In the genomic region with DNA sequence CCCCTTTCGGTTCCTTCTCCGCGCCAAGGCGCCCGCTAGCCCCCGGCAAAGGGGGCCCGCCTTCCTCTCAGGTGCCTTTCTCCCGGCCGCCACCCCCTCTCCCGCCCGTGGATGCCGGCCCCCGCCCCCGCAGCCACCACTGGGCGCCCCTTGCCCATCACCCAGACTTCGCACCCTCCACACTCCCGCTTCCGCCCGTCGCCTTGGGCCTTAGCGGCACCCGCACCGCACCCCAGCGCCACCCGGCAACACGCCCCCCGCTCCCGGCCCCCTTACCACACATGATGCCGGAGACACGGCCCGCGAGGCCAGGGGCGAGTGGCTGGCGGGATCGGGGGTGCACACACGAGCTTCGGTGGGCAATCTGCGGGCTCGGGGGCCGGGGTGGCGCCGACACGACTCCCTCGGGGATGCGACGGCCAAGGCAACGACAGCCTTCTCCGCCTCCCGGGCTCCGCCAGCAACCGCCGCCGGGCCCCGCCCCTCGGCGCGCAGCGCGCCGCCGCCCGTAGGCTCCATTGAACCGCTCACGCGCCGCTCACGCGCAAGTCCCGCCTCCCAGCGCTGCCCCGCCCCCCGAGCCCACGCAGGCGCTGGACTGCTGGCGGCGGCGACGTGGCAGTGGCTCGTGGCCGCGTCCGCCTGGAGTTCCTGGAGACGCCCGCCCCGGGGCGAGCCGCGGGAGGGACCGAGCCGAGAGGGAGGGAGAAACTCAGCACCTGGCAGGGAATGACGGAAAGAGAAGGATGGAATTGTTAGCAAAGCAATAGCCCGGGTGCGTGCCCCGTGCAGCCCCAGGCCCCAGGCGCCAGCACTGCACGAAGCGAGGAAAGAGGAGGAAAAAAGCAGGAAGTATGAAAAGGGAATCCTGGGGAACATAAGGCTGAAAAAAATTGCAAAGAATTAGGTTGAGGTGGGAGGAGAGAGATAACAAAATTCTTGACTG, we compare ENCODE assay signal across 1 cellular context.
TF ChIP-seq lines count a peak whose summit lies in the region.

A gene (minus strand): TSS at position 439 of the 946 bp plus-strand sequence. CDS start 156 bp downstream, at position 283.

TF ChIP-seq in K562, 482 proteins besides CTCF, POLR2A, EP300 and RAD21 (continued from another document and continues in another):
- TF ChIP-seq, protein P1, sequence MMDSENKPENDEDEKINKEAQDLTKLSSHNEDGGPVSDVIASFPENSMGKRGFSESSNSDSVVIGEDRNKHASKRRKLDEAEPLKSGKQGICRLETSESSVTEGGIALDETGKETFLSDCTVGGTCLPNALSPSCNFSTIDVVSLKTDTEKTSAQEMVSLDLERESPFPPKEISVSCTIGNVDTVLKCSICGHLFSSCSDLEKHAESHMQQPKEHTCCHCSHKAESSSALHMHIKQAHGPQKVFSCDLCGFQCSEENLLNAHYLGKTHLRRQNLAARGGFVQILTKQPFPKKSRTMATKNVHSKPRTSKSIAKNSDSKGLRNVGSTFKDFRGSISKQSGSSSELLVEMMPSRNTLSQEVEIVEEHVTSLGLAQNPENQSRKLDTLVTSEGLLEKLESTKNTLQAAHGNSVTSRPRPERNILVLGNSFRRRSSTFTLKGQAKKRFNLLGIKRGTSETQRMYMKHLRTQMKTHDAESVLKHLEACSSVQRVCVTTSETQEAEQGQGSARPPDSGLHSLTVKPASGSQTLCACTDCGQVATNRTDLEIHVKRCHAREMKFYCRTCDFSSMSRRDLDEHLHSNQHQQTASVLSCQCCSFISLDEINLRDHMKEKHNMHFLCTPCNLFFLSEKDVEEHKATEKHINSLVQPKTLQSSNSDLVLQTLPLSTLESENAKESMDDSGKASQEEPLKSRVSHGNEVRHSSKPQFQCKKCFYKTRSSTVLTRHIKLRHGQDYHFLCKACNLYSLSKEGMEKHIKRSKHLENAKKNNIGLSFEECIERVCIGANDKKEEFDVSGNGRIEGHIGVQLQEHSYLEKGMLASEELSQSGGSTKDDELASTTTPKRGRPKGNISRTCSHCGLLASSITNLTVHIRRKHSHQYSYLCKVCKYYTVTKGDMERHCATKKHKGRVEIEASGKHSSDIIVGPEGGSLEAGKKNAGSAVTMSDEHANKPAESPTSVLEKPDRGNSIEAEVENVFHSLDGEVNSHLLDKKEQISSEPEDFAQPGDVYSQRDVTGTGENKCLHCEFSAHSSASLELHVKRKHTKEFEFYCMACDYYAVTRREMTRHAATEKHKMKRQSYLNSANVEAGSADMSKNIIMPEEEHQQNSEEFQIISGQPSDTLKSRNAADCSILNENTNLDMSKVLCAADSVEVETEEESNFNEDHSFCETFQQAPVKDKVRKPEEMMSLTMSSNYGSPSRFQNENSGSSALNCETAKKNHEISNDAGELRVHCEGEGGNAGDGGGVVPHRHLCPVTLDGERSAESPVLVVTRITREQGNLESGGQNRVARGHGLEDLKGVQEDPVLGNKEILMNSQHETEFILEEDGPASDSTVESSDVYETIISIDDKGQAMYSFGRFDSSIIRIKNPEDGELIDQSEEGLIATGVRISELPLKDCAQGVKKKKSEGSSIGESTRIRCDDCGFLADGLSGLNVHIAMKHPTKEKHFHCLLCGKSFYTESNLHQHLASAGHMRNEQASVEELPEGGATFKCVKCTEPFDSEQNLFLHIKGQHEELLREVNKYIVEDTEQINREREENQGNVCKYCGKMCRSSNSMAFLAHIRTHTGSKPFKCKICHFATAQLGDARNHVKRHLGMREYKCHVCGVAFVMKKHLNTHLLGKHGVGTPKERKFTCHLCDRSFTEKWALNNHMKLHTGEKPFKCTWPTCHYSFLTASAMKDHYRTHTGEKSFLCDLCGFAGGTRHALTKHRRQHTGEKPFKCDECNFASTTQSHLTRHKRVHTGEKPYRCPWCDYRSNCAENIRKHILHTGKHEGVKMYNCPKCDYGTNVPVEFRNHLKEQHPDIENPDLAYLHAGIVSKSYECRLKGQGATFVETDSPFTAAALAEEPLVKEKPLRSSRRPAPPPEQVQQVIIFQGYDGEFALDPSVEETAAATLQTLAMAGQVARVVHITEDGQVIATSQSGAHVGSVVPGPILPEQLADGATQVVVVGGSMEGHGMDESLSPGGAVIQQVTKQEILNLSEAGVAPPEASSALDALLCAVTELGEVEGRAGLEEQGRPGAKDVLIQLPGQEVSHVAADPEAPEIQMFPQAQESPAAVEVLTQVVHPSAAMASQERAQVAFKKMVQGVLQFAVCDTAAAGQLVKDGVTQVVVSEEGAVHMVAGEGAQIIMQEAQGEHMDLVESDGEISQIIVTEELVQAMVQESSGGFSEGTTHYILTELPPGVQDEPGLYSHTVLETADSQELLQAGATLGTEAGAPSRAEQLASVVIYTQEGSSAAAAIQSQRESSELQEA (IDR thresholded peaks at IDR 0.05; ENCODE audit: low read depth), result peak; percentile 74
- TF ChIP-seq TCF7L2 (IDR thresholded peaks at IDR 0.05; ENCODE audit: low read depth, low read length) (no peak), HLTF (IDR thresholded peaks at IDR 0.05) (peak; percentile 83; the same call in 1 of the 2 replicates), FOXP1 (CRISPR knock-in tag; IDR thresholded peaks at IDR 0.05) (peak; percentile 53; the same call in 1 of the 2 replicates), KLF13 (tag; IDR thresholded peaks at IDR 0.05; ENCODE audit: borderline replicate concordance, low read depth) (0 out of 2 replicates have a peak, but pooled peaks have one; percentile 42), JUN (IDR thresholded peaks at IDR 0.05; ENCODE audit: borderline replicate concordance, low read depth, low read length) (peak; percentile 36; the same call in 1 of the 2 replicates), JUN (CRISPR knock-in tag; IDR thresholded peaks at IDR 0.05; ENCODE audit: borderline replicate concordance) (no peak), CREB1 (IDR thresholded peaks at IDR 0.05) (peak; percentile 64), CREB1 (CRISPR knock-in tag; IDR thresholded peaks at IDR 0.05) (peak; percentile 48), MIER1 (IDR thresholded peaks at IDR 0.05; ENCODE audit: low read depth) (no peak), RBM34 (IDR thresholded peaks at IDR 0.05; ENCODE audit: borderline replicate concordance, insufficient read depth, low read length) (no peak), MTA3 (IDR thresholded peaks at IDR 0.05; ENCODE audit: borderline replicate concordance) (peak; percentile 92), FOXJ2 (tag; IDR thresholded peaks at IDR 0.05) (0 out of 2 replicates have a peak, but pooled peaks have one; percentile 40), RB1 (IDR thresholded peaks at IDR 0.05; ENCODE audit: low read depth) (peak; percentile 85), ZKSCAN8 (CRISPR knock-in tag; IDR thresholded peaks at IDR 0.05) (no peak), FUS (optimal IDR thresholded peaks at IDR 0.05; ENCODE audit: low read depth, low read length) (peak; percentile 41), POLR2G (IDR thresholded peaks at IDR 0.05; ENCODE audit: low read depth, low read length) (peak; percentile 99), RHOXF2B (CRISPR knock-in tag; conservative IDR thresholded peaks at IDR 0.05) (0 out of 2 replicates have a peak, but pooled peaks have one; percentile 16), ZNF408 (CRISPR knock-in tag; IDR thresholded peaks at IDR 0.05; ENCODE audit: low read depth) (no peak)
- TF ChIP-seq, protein P2, sequence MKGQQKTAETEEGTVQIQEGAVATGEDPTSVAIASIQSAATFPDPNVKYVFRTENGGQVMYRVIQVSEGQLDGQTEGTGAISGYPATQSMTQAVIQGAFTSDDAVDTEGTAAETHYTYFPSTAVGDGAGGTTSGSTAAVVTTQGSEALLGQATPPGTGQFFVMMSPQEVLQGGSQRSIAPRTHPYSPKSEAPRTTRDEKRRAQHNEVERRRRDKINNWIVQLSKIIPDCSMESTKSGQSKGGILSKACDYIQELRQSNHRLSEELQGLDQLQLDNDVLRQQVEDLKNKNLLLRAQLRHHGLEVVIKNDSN (CRISPR knock-in tag; IDR thresholded peaks at IDR 0.05), result no peak
- TF ChIP-seq, protein P3, sequence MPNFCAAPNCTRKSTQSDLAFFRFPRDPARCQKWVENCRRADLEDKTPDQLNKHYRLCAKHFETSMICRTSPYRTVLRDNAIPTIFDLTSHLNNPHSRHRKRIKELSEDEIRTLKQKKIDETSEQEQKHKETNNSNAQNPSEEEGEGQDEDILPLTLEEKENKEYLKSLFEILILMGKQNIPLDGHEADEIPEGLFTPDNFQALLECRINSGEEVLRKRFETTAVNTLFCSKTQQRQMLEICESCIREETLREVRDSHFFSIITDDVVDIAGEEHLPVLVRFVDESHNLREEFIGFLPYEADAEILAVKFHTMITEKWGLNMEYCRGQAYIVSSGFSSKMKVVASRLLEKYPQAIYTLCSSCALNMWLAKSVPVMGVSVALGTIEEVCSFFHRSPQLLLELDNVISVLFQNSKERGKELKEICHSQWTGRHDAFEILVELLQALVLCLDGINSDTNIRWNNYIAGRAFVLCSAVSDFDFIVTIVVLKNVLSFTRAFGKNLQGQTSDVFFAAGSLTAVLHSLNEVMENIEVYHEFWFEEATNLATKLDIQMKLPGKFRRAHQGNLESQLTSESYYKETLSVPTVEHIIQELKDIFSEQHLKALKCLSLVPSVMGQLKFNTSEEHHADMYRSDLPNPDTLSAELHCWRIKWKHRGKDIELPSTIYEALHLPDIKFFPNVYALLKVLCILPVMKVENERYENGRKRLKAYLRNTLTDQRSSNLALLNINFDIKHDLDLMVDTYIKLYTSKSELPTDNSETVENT (CRISPR knock-in tag; IDR thresholded peaks at IDR 0.05), result peak; percentile 72; the same call in 1 of the 2 replicates
- TF ChIP-seq, protein P4, sequence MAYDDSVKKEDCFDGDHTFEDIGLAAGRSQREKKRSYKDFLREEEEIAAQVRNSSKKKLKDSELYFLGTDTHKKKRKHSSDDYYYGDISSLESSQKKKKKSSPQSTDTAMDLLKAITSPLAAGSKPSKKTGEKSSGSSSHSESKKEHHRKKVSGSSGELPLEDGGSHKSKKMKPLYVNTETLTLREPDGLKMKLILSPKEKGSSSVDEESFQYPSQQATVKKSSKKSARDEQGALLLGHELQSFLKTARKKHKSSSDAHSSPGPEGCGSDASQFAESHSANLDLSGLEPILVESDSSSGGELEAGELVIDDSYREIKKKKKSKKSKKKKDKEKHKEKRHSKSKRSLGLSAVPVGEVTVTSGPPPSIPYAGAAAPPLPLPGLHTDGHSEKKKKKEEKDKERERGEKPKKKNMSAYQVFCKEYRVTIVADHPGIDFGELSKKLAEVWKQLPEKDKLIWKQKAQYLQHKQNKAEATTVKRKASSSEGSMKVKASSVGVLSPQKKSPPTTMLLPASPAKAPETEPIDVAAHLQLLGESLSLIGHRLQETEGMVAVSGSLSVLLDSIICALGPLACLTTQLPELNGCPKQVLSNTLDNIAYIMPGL (CRISPR knock-in tag; IDR thresholded peaks at IDR 0.05), result peak; percentile 76; the same call in 1 of the 2 replicates
- TF ChIP-seq, protein P5, sequence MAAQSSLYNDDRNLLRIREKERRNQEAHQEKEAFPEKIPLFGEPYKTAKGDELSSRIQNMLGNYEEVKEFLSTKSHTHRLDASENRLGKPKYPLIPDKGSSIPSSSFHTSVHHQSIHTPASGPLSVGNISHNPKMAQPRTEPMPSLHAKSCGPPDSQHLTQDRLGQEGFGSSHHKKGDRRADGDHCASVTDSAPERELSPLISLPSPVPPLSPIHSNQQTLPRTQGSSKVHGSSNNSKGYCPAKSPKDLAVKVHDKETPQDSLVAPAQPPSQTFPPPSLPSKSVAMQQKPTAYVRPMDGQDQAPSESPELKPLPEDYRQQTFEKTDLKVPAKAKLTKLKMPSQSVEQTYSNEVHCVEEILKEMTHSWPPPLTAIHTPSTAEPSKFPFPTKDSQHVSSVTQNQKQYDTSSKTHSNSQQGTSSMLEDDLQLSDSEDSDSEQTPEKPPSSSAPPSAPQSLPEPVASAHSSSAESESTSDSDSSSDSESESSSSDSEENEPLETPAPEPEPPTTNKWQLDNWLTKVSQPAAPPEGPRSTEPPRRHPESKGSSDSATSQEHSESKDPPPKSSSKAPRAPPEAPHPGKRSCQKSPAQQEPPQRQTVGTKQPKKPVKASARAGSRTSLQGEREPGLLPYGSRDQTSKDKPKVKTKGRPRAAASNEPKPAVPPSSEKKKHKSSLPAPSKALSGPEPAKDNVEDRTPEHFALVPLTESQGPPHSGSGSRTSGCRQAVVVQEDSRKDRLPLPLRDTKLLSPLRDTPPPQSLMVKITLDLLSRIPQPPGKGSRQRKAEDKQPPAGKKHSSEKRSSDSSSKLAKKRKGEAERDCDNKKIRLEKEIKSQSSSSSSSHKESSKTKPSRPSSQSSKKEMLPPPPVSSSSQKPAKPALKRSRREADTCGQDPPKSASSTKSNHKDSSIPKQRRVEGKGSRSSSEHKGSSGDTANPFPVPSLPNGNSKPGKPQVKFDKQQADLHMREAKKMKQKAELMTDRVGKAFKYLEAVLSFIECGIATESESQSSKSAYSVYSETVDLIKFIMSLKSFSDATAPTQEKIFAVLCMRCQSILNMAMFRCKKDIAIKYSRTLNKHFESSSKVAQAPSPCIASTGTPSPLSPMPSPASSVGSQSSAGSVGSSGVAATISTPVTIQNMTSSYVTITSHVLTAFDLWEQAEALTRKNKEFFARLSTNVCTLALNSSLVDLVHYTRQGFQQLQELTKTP (IDR thresholded peaks at IDR 0.05; ENCODE audit: low read depth in 1 of 2, partially characterized antibody in 2 of 2), result peak in 1 of 2 experiments; percentile 26
- TF ChIP-seq, protein P6, sequence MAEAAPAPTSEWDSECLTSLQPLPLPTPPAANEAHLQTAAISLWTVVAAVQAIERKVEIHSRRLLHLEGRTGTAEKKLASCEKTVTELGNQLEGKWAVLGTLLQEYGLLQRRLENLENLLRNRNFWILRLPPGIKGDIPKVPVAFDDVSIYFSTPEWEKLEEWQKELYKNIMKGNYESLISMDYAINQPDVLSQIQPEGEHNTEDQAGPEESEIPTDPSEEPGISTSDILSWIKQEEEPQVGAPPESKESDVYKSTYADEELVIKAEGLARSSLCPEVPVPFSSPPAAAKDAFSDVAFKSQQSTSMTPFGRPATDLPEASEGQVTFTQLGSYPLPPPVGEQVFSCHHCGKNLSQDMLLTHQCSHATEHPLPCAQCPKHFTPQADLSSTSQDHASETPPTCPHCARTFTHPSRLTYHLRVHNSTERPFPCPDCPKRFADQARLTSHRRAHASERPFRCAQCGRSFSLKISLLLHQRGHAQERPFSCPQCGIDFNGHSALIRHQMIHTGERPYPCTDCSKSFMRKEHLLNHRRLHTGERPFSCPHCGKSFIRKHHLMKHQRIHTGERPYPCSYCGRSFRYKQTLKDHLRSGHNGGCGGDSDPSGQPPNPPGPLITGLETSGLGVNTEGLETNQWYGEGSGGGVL (CRISPR knock-in tag; IDR thresholded peaks at IDR 0.05), result no peak
- TF ChIP-seq, protein P7, sequence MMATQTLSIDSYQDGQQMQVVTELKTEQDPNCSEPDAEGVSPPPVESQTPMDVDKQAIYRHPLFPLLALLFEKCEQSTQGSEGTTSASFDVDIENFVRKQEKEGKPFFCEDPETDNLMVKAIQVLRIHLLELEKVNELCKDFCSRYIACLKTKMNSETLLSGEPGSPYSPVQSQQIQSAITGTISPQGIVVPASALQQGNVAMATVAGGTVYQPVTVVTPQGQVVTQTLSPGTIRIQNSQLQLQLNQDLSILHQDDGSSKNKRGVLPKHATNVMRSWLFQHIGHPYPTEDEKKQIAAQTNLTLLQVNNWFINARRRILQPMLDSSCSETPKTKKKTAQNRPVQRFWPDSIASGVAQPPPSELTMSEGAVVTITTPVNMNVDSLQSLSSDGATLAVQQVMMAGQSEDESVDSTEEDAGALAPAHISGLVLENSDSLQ (IDR thresholded peaks at IDR 0.05), result peak; percentile 96
- TF ChIP-seq, protein P8, sequence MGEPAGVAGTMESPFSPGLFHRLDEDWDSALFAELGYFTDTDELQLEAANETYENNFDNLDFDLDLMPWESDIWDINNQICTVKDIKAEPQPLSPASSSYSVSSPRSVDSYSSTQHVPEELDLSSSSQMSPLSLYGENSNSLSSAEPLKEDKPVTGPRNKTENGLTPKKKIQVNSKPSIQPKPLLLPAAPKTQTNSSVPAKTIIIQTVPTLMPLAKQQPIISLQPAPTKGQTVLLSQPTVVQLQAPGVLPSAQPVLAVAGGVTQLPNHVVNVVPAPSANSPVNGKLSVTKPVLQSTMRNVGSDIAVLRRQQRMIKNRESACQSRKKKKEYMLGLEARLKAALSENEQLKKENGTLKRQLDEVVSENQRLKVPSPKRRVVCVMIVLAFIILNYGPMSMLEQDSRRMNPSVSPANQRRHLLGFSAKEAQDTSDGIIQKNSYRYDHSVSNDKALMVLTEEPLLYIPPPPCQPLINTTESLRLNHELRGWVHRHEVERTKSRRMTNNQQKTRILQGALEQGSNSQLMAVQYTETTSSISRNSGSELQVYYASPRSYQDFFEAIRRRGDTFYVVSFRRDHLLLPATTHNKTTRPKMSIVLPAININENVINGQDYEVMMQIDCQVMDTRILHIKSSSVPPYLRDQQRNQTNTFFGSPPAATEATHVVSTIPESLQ (CRISPR knock-in tag; IDR thresholded peaks at IDR 0.05), result peak; percentile 38
